Comparison of ENCODE assay signal across 13 cellular contexts in the genomic region with DNA sequence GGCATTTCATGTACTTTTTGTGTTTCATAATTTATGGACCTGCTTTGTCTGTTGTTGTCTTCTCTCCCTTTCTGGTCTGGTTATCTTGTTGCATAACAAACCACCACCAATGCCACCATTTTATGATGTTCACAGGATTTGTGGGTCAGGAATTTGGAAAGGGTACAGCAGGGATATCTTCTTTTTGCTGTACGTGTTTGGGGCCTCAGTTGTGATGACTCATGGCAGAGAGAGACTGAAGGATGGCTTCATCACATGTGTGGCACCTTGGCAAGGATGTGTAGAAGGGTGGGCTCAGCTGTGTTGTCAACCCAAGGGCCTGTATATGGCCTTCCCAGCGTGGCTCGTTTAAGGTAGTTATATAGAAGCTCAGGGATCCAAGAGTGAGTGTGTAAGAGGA. TPM values are rescaled to one million over a fixed set of nuclear protein-coding genes. Genes with fewer than 3 reads are reported as not detected.
A peak's percentile ranks its signal among the peaks of the same experiment; 100 is the strongest.
DNase-seq lines count a peak whose midpoint lies in the region; ATAC-seq and TF ChIP-seq lines count a peak whose summit lies in the region.
"Had no signal": no experiment of that assay in that cellular context is flagged by ENCODE, and none has a peak within 500 bp of the region (broad histone marks: within the 10 kb centered on the region; RNA-seq: fewer than 3 reads in every experiment).

No MANE protein-coding gene starts in this region.

- H3K9me3 ChIP-seq in CD8-positive, alpha-beta memory T cell (ENCODE audit: low read length) = peaks cover under 1% of the 10 kb centered on the region
- peaks cover 0 to 4% (median 0%) of the 10 kb centered on the region in 3 experiments for H3K9me3 ChIP-seq in naive thymus-derived CD4-positive, alpha-beta T cell (ENCODE audit: control insufficient read depth in 2 of 3, low read length in 3 of 3)
- H3K9me3 ChIP-seq in mucosa of descending colon = no peaks in the 10 kb centered on the region

- DNase-seq in CD8-positive, alpha-beta memory T cell = no peak
- DNase-seq in naive thymus-derived CD4-positive, alpha-beta T cell = no peak
- DNase-seq in mucosa of descending colon (no peak), NCI-H748 treated with DMSO at 0.1 percent for 48 hours (lab: John Stamatoyannopoulos, UW) (no peak)
- DNase-seq: activated gamma-delta T cell, NCI-H1092 treated with DMSO at 0.1 percent for 48 hours, NCI-H510A treated with DMSO at 0.1 percent for 48 hours, SHP77 treated with DMSO at 0.1 percent for 48 hours had no signal

- H3K4me1 ChIP-seq in CD8-positive, alpha-beta memory T cell (ENCODE audit: insufficient read depth, low read length) = peaks cover 23% of the 10 kb centered on the region
- H3K4me1 ChIP-seq in naive thymus-derived CD4-positive, alpha-beta T cell (ENCODE audit: control insufficient read depth in 2 of 2, insufficient read depth in 2 of 2, low read length in 2 of 2) = peaks cover 4 to 6% of the 10 kb centered on the region in 2 donors
- H3K4me1 ChIP-seq in mucosa of descending colon (ENCODE audit: low read depth) = peaks cover 3% of the 10 kb centered on the region

- H3K27ac ChIP-seq in CD8-positive, alpha-beta memory T cell (ENCODE audit: low read depth, low read length) = no peak overlapping the region
- peak overlapping the region; percentile 19 for H3K27ac ChIP-seq in angular gyrus (ENCODE audit: low read depth, low read length)
- no peak overlapping the region for H3K27ac ChIP-seq in naive thymus-derived CD4-positive, alpha-beta T cell (ENCODE audit: low read depth, low read length)

- H3K36me3 ChIP-seq in CD8-positive, alpha-beta memory T cell (ENCODE audit: insufficient read depth, low read length) = no peaks in the 10 kb centered on the region
- H3K36me3 ChIP-seq in naive thymus-derived CD4-positive, alpha-beta T cell (ENCODE audit: control insufficient read depth in 2 of 3, insufficient read depth in 3 of 3, low read length in 3 of 3) = no peaks in the 10 kb centered on the region
- no peaks in the 10 kb centered on the region for H3K36me3 ChIP-seq in mucosa of descending colon (ENCODE audit: low read depth)

- no peak overlapping the region for H3K4me3 ChIP-seq in CD8-positive, alpha-beta memory T cell (ENCODE audit: low read length)
- H3K4me3 ChIP-seq in naive thymus-derived CD4-positive, alpha-beta T cell (ENCODE audit: low read length) = no peak overlapping the region
- H3K4me3 ChIP-seq in mucosa of descending colon = no peak overlapping the region

- CTCF ChIA-PET in CD8-positive, alpha-beta memory T cell (lab: Charles Lee) = no interaction called here
- CTCF ChIA-PET in naive thymus-derived CD4-positive, alpha-beta T cell (lab: Charles Lee) = interaction anchor here (0.6 kb wide), 1 partner anchor 32 kb away, joined by 3 read pairs; no protein-coding TSS in a partner anchor

- peaks cover 0 to 11% (median 3%) of the 10 kb centered on the region in 5 donors for H3K9me3 Mint-ChIP-seq in CD8-positive, alpha-beta memory T cell
- H3K9me3 Mint-ChIP-seq in IgD-negative memory B cell = peaks cover 0 to under 1% (median 0%) of the 10 kb centered on the region in 3 donors
- peaks cover 0 to 52% (median 11%) of the 10 kb centered on the region in 11 donors for H3K9me3 Mint-ChIP-seq in naive thymus-derived CD4-positive, alpha-beta T cell
- H3K9me3 Mint-ChIP-seq: dendritic cell treated with granulocyte-macrophage colony-stimulating factor and Interleukin-4, amounts not matched to agents 40 ng/mL and 50 ng/mL, for 4 days had no signal

- H3K27me3 Mint-ChIP-seq in CD8-positive, alpha-beta memory T cell = peaks cover 0 to 1% of the 10 kb centered on the region in 2 donors
- no peaks in the 10 kb centered on the region for H3K27me3 Mint-ChIP-seq in IgD-negative memory B cell
- no peaks in the 10 kb centered on the region for H3K27me3 Mint-ChIP-seq in naive thymus-derived CD4-positive, alpha-beta T cell
- H3K27me3 Mint-ChIP-seq: dendritic cell treated with granulocyte-macrophage colony-stimulating factor and Interleukin-4, amounts not matched to agents 40 ng/mL and 50 ng/mL, for 4 days had no signal

- no peak for ATAC-seq in naive thymus-derived CD4-positive, alpha-beta T cell
- no peak for ATAC-seq in HG02588 (IDR thresholded peaks at IDR 0.05; ENCODE audit: unreplicated experiment)
- ATAC-seq in mucosa of descending colon = no peak
- ATAC-seq in HG02885 (IDR thresholded peaks at IDR 0.05; ENCODE audit: poor library complexity, unreplicated experiment) = no peak

- no peak for TF ChIP-seq CTCF in mucosa of descending colon (IDR thresholded peaks at IDR 0.05)

- peaks cover 5 to 6% (median 5%) of the 10 kb centered on the region in 3 donors for H3K36me3 Mint-ChIP-seq in CD8-positive, alpha-beta memory T cell
- H3K36me3 Mint-ChIP-seq in IgD-negative memory B cell = no peaks in the 10 kb centered on the region
- peaks cover 0 to 44% (median 24%) of the 10 kb centered on the region in 5 donors for H3K36me3 Mint-ChIP-seq in naive thymus-derived CD4-positive, alpha-beta T cell

- peaks cover 64 to 80% (median 70%) of the 10 kb centered on the region in 3 donors for H3K4me1 Mint-ChIP-seq in CD8-positive, alpha-beta memory T cell
- H3K4me1 Mint-ChIP-seq in IgD-negative memory B cell = peaks cover 50 to 67% (median 57%) of the 10 kb centered on the region in 3 donors
- H3K4me1 Mint-ChIP-seq in naive thymus-derived CD4-positive, alpha-beta T cell = peaks cover 24 to 72% (median 61%) of the 10 kb centered on the region in 7 donors

- H3K27me3 ChIP-seq in CD8-positive, alpha-beta memory T cell (ENCODE audit: insufficient read depth, low read length, poor library complexity, severe bottlenecking) = no peaks in the 10 kb centered on the region
- H3K27me3 ChIP-seq in naive thymus-derived CD4-positive, alpha-beta T cell (ENCODE audit: control insufficient read depth in 2 of 2, insufficient read depth in 2 of 2, low read length in 2 of 2) = no peaks in the 10 kb centered on the region

- peak overlapping the region in 4 of 8 donors; percentile 1 to 77 (median 40) for H3K27ac Mint-ChIP-seq in CD8-positive, alpha-beta memory T cell
- peak overlapping the region; percentile 90 to 92 (median 91) for H3K27ac Mint-ChIP-seq in IgD-negative memory B cell
- H3K27ac Mint-ChIP-seq in naive thymus-derived CD4-positive, alpha-beta T cell = peak overlapping the region in 8 of 9 donors; percentile 10 to 81 (median 43)
- H3K27ac Mint-ChIP-seq: dendritic cell treated with granulocyte-macrophage colony-stimulating factor and Interleukin-4, amounts not matched to agents 40 ng/mL and 50 ng/mL, for 4 days had no signal

- H3K4me3 Mint-ChIP-seq in CD8-positive, alpha-beta memory T cell = peak overlapping the region in 6 of 7 donors; percentile 1 to 61 (median 48)
- peak overlapping the region in 1 of 4 donors; percentile 81 for H3K4me3 Mint-ChIP-seq in IgD-negative memory B cell
- peak overlapping the region in 7 of 10 donors; percentile 6 to 67 (median 55) for H3K4me3 Mint-ChIP-seq in naive thymus-derived CD4-positive, alpha-beta T cell
- H3K4me3 Mint-ChIP-seq: dendritic cell treated with granulocyte-macrophage colony-stimulating factor and Interleukin-4, amounts not matched to agents 40 ng/mL and 50 ng/mL, for 4 days had no signal

- POLR2A ChIA-PET in CD8-positive, alpha-beta memory T cell (lab: Charles Lee) = no interaction called here
- POLR2A ChIA-PET in naive thymus-derived CD4-positive, alpha-beta T cell (lab: Charles Lee) = no interaction called here

- intact Hi-C loops in naive thymus-derived CD4-positive, alpha-beta T cell (cut with micrococcal nuclease) = no loop called here
- intact Hi-C loops in mucosa of descending colon (cut with DNase I, micrococcal nuclease) = no loop called here

RNA-seq across cellular contexts. Expression of a gene that starts 35.2 kb away (rescaled TPM):
- 10 to 100 TPM; 20.7 to 21.5 TPM for total RNA-seq in CD8-positive, alpha-beta memory T cell
- polyA plus RNA-seq in CD8-positive, alpha-beta memory T cell = 23.7 TPM
- 13.2 TPM for polyA plus RNA-seq in IgD-negative memory B cell
- total RNA-seq in naive thymus-derived CD4-positive, alpha-beta T cell = 10 to 100 TPM; 27.8 to 55.6 (median 47.5) TPM
- polyA plus RNA-seq in naive thymus-derived CD4-positive, alpha-beta T cell = 10 to 100 TPM; 17.9 to 26.1 TPM
- 10 to 100 TPM; 24.0 to 41.5 (median 36.5) TPM for total RNA-seq in mucosa of descending colon
